In the genomic region with DNA sequence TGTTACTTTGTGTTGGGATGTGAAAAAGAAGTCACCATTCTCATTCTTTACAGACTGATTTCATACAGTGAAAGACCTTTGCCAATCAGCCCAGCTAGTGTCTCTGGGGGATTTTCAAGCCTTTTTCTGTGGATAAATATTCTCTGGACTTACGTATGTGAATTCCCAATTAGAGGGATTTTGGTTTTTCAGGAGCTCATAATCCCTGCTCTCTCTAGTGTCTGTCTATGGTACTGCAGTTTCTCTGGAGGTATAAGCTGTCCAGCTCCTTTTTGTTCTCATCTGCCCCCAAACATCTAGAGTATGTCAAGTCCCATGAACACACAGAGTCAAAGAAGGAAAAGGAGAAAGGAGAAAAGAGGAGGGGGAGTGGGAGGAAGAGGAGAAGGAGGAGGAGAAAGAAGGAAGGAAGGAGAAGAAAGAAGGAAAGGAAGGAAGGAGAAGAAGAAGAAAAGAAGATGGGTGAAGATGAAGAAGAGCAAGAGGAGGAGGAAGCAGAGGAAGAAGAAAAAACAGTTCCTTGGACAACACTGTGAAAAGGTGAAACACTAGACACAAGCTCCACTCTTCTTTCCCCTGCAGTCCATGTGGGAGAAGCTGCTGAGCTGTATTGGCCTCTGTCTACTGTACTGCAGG, we compare ENCODE assay signal across 8 cellular contexts.
A peak's percentile ranks its signal among the peaks of the same experiment; 100 is the strongest.
DNase-seq lines count a peak whose midpoint lies in the region; ATAC-seq and TF ChIP-seq lines count a peak whose summit lies in the region.

No MANE protein-coding gene starts in this region.

- TF ChIP-seq POLR2A in sigmoid colon (IDR thresholded peaks at IDR 0.05): no peak

- H3K27ac ChIP-seq in sigmoid colon: no peak overlapping the region

- H3K27me3 ChIP-seq in sigmoid colon: no peaks in the 10 kb centered on the region

- 72 to 80% methylated on average over 1 of the region's 1 CpG for WGBS in sigmoid colon, 2 donors

- no peak for ATAC-seq in HG03354 (IDR thresholded peaks at IDR 0.05; ENCODE audit: poor library complexity, severe bottlenecking, unreplicated experiment)

- no peaks in the 10 kb centered on the region for H3K36me3 Mint-ChIP-seq in activated naive CD4-positive, alpha-beta T cell treated with anti-CD3 and anti-CD28 coated beads, Interleukin-2, amount 10 ng/mL, durations not matched to agents 7 days and 5 days
- H3K36me3 Mint-ChIP-seq in activated CD4-positive, alpha-beta memory T cell treated with anti-CD3 and anti-CD28 coated beads, Interleukin-2, amount 10 ng/mL, durations not matched to agents 7 days and 5 days (ENCODE audit: low read depth): no peaks in the 10 kb centered on the region

- H3K9me3 Mint-ChIP-seq in activated naive CD4-positive, alpha-beta T cell treated with anti-CD3 and anti-CD28 coated beads, Interleukin-2, amount 10 ng/mL, durations not matched to agents 7 days and 5 days: no peaks in the 10 kb centered on the region
- no peaks in the 10 kb centered on the region for H3K9me3 Mint-ChIP-seq in activated CD4-positive, alpha-beta memory T cell treated with anti-CD3 and anti-CD28 coated beads, Interleukin-2, amount 10 ng/mL, durations not matched to agents 7 days and 5 days

- no peak overlapping the region for H3K4me3 ChIP-seq in GM12865 (ENCODE audit: low read depth, low read length)
- H3K4me3 ChIP-seq in sigmoid colon: no peak overlapping the region

- TF ChIP-seq CTCF in GM12865 (IDR thresholded peaks at IDR 0.05; ENCODE audit: insufficient read depth, low read depth, low read length, missing control alignments) (peak; percentile 57), sigmoid colon (IDR thresholded peaks at IDR 0.05) (peak; percentile 24 to 60 (median 38))

- no peak overlapping the region for H3K4me3 Mint-ChIP-seq in activated naive CD4-positive, alpha-beta T cell treated with anti-CD3 and anti-CD28 coated beads, Interleukin-2, amount 10 ng/mL, durations not matched to agents 7 days and 5 days
- H3K4me3 Mint-ChIP-seq in activated CD4-positive, alpha-beta memory T cell treated with anti-CD3 and anti-CD28 coated beads, Interleukin-2, amount 10 ng/mL, durations not matched to agents 7 days and 5 days: no peak overlapping the region

- POLR2A ChIA-PET in activated CD4-positive, alpha-beta memory T cell treated with anti-CD3 and anti-CD28 coated beads, Interleukin-2, amount 10 ng/mL, durations not matched to agents 7 days and 5 days (lab: Charles Lee): no interaction called here

- no peak overlapping the region for H3K27ac Mint-ChIP-seq in activated naive CD4-positive, alpha-beta T cell treated with anti-CD3 and anti-CD28 coated beads, Interleukin-2, amount 10 ng/mL, durations not matched to agents 7 days and 5 days
- no peak overlapping the region for H3K27ac Mint-ChIP-seq in activated CD4-positive, alpha-beta memory T cell treated with anti-CD3 and anti-CD28 coated beads, Interleukin-2, amount 10 ng/mL, durations not matched to agents 7 days and 5 days

- H3K36me3 ChIP-seq in sigmoid colon: no peaks in the 10 kb centered on the region

- CTCF ChIA-PET in activated naive CD4-positive, alpha-beta T cell treated with anti-CD3 and anti-CD28 coated beads, Interleukin-2, amount 10 ng/mL, durations not matched to agents 7 days and 5 days (lab: Charles Lee): interaction anchor here (1.2 to 1.5 kb wide), 2 partner anchors 91 to 285 kb away, joined by 4 read pairs; no protein-coding TSS in a partner anchor
- CTCF ChIA-PET in activated CD4-positive, alpha-beta memory T cell treated with anti-CD3 and anti-CD28 coated beads, Interleukin-2, amount 10 ng/mL, durations not matched to agents 7 days and 5 days (lab: Charles Lee): interaction anchor here (0.7 to 1.6 kb wide), 4 partner anchors 16 to 274 kb away, joined by 3 to 5 read pairs (median 3); no protein-coding TSS in a partner anchor

- H3K4me1 Mint-ChIP-seq in activated naive CD4-positive, alpha-beta T cell treated with anti-CD3 and anti-CD28 coated beads, Interleukin-2, amount 10 ng/mL, durations not matched to agents 7 days and 5 days: no peaks in the 10 kb centered on the region
- no peaks in the 10 kb centered on the region for H3K4me1 Mint-ChIP-seq in activated CD4-positive, alpha-beta memory T cell treated with anti-CD3 and anti-CD28 coated beads, Interleukin-2, amount 10 ng/mL, durations not matched to agents 7 days and 5 days

- intact Hi-C loops in sigmoid colon (cut with DNase I): no loop called here

- no peaks in the 10 kb centered on the region for H3K9me3 ChIP-seq in sigmoid colon

- peaks cover 0 to 2% (median 0%) of the 10 kb centered on the region in 4 donors for H3K4me1 ChIP-seq in sigmoid colon

- TF ChIP-seq EP300 in sigmoid colon (IDR thresholded peaks at IDR 0.05): no peak

- DNase-seq in GM12865 (ENCODE audit: low read depth) (peak; percentile 7), NCI-H748 treated with DMSO at 0.1 percent for 48 hours (lab: John Stamatoyannopoulos, UW) (peak; percentile 4), fibroblast of gingiva (ENCODE audit: low read depth) (peak; percentile 88), sigmoid colon (no peak), NCI-H2227 (lab: John Stamatoyannopoulos, UW; ENCODE audit: unreplicated experiment) (no peak)
- DNase-seq in activated naive CD4-positive, alpha-beta T cell treated with anti-CD3 and anti-CD28 coated beads, Interleukin-2, amount 10 ng/mL, durations not matched to agents 7 days and 5 days: no peak
- no peak for DNase-seq in activated CD4-positive, alpha-beta memory T cell treated with anti-CD3 and anti-CD28 coated beads, Interleukin-2, amount 10 ng/mL, durations not matched to agents 7 days and 5 days

- peaks cover 6% of the 10 kb centered on the region for H3K27me3 Mint-ChIP-seq in activated naive CD4-positive, alpha-beta T cell treated with anti-CD3 and anti-CD28 coated beads, Interleukin-2, amount 10 ng/mL, durations not matched to agents 7 days and 5 days
- H3K27me3 Mint-ChIP-seq in activated CD4-positive, alpha-beta memory T cell treated with anti-CD3 and anti-CD28 coated beads, Interleukin-2, amount 10 ng/mL, durations not matched to agents 7 days and 5 days: peaks cover 4% of the 10 kb centered on the region

Comparison
In these comparisons a context has a peak if more than half of its experiments do, and no peak if none do; other contexts are left out.
1. DNase-seq: peak in GM12865 (single experiment), NCI-H748 treated with DMSO at 0.1 percent for 48 hours (single experiment) and fibroblast of gingiva (single experiment); none in sigmoid colon (single experiment), NCI-H2227 (single experiment), activated naive CD4-positive, alpha-beta T cell treated with anti-CD3 and anti-CD28 coated beads, Interleukin-2, amount 10 ng/mL, durations not matched to agents 7 days and 5 days (single experiment) and activated CD4-positive, alpha-beta memory T cell treated with anti-CD3 and anti-CD28 coated beads, Interleukin-2, amount 10 ng/mL, durations not matched to agents 7 days and 5 days (single experiment).